Comparison of ENCODE assay signal across 16 cellular contexts in genomic region chr10:28169525-28169924, GRCh38.
DNase-seq lines count a peak whose midpoint lies in the region; ATAC-seq and TF ChIP-seq lines count a peak whose summit lies in the region.
"Had no signal": no experiment of that assay in that cellular context is flagged by ENCODE, and none has a peak within 500 bp of the region (broad histone marks: within the 10 kb centered on the region; RNA-seq: fewer than 3 reads in every experiment).

No MANE protein-coding gene starts in this region.

- no peak for TF ChIP-seq CTCF in endothelial cell (IDR thresholded peaks at IDR 0.05; ENCODE audit: unreplicated experiment)
- TF ChIP-seq CTCF in PC-3 (conservative IDR thresholded peaks at IDR 0.05; ENCODE audit: low read depth, low read length), result no peak

- peaks cover 4% of the 10 kb centered on the region for H3K4me1 Mint-ChIP-seq in endothelial cell (ENCODE audit: unreplicated experiment)
- H3K4me1 Mint-ChIP-seq in naive thymus-derived CD8-positive, alpha-beta T cell, result peaks cover 16 to 39% (median 22%) of the 10 kb centered on the region in 4 donors

- no peak overlapping the region for H3K27ac ChIP-seq in PC-3 (ENCODE audit: low read length)
- H3K27ac ChIP-seq: esophagus muscularis mucosa, neural progenitor cell, SK-N-MC, suprapubic skin had no signal

- no peaks in the 10 kb centered on the region for H3F3A ChIP-seq in PC-3 (ENCODE audit: low read length, unreplicated experiment)

- BruUV-seq in PC-3 (replicated peaks; lab: Mats Ljungman, UMichigan), result no TSS peak

- intact Hi-C loops in PC-3 (cut with micrococcal nuclease), result no loop called here

- POLR2A ChIA-PET in PC-3 (lab: Charles Lee; ENCODE audit: unreplicated experiment), result no interaction called here
- POLR2A ChIA-PET in naive thymus-derived CD8-positive, alpha-beta T cell (lab: Charles Lee), result no interaction called here

- no peak overlapping the region for H3K4me2 ChIP-seq in PC-3 (ENCODE audit: low read length)
- H3K4me2 ChIP-seq: neural progenitor cell had no signal

- H3K9me3 ChIP-seq in PC-3 (ENCODE audit: low read length), result no peaks in the 10 kb centered on the region
- H3K9me3 ChIP-seq: esophagus muscularis mucosa, suprapubic skin had no signal

- H3K9ac ChIP-seq in PC-3 (ENCODE audit: low read length), result no peak overlapping the region
- H3K9ac ChIP-seq: neural progenitor cell had no signal

- peak overlapping the region; percentile 49 for H3K27ac Mint-ChIP-seq in endothelial cell (ENCODE audit: unreplicated experiment)
- no peak overlapping the region for H3K27ac Mint-ChIP-seq in naive thymus-derived CD8-positive, alpha-beta T cell
- H3K27ac Mint-ChIP-seq: neural progenitor cell had no signal

- H3K4me3 ChIP-seq in PC-3 (ENCODE audit: low read length), result no peak overlapping the region
- H3K4me3 ChIP-seq: esophagus muscularis mucosa, neural progenitor cell, SK-N-MC, suprapubic skin had no signal

- H3K9me3 Mint-ChIP-seq in endothelial cell (ENCODE audit: unreplicated experiment), result no peaks in the 10 kb centered on the region
- H3K9me3 Mint-ChIP-seq in naive thymus-derived CD8-positive, alpha-beta T cell, result no peaks in the 10 kb centered on the region
- H3K9me3 Mint-ChIP-seq: neural progenitor cell had no signal

- H3K4me3 Mint-ChIP-seq in endothelial cell (ENCODE audit: unreplicated experiment), result no peak overlapping the region
- no peak overlapping the region for H3K4me3 Mint-ChIP-seq in naive thymus-derived CD8-positive, alpha-beta T cell
- H3K4me3 Mint-ChIP-seq: neural progenitor cell had no signal

- H3K27me3 Mint-ChIP-seq in endothelial cell (ENCODE audit: unreplicated experiment), result no peaks in the 10 kb centered on the region
- H3K27me3 Mint-ChIP-seq in naive thymus-derived CD8-positive, alpha-beta T cell, result no peaks in the 10 kb centered on the region

- H3K79me2 ChIP-seq in PC-3 (ENCODE audit: low read length), result no peaks in the 10 kb centered on the region

- H3K9me2 ChIP-seq in PC-3 (replicated peaks; ENCODE audit: low read length), result no peaks in the 10 kb centered on the region

- CTCF ChIA-PET in PC-3 (lab: Charles Lee), result no interaction called here

- no peaks in the 10 kb centered on the region for H3K4me1 ChIP-seq in PC-3 (ENCODE audit: insufficient read depth, low read length)
- H3K4me1 ChIP-seq: neural progenitor cell had no signal

- H3K27me3 ChIP-seq in PC-3 (ENCODE audit: low read length), result no peaks in the 10 kb centered on the region
- H3K27me3 ChIP-seq: esophagus muscularis mucosa, neural progenitor cell, suprapubic skin had no signal

- no peaks in the 10 kb centered on the region for H4K20me1 ChIP-seq in PC-3 (ENCODE audit: low read length)

- no peaks in the 10 kb centered on the region for H3K36me3 Mint-ChIP-seq in endothelial cell (ENCODE audit: low read depth, unreplicated experiment)
- H3K36me3 Mint-ChIP-seq in naive thymus-derived CD8-positive, alpha-beta T cell, result peaks cover 0 to 16% (median 3%) of the 10 kb centered on the region in 3 donors
- H3K36me3 Mint-ChIP-seq: neural progenitor cell had no signal

- no peak overlapping the region for H2AFZ ChIP-seq in PC-3 (ENCODE audit: low read length)
- H2AFZ ChIP-seq: neural progenitor cell had no signal

- DNase-seq in endothelial cell (ENCODE audit: low spot score) (no peak), NCI-H2227 (lab: John Stamatoyannopoulos, UW; ENCODE audit: unreplicated experiment) (no peak), PC-3 (no peak)
- DNase-seq in naive thymus-derived CD8-positive, alpha-beta T cell, result no peak
- DNase-seq: activated CD8-positive, alpha-beta memory T cell treated with anti-CD3 and anti-CD28 coated beads, Interleukin-2, amount 50 U/mL, for 4 hours; hypothalamus; Kasumi-1; NCI-H2029; NK-92 treated with Interleukin-12 subunit alpha and Interleukin-12 subunit beta, amount 100 ng/mL, for 24 hours had no signal

- no peaks in the 10 kb centered on the region for H3K36me3 ChIP-seq in PC-3 (ENCODE audit: low read depth, low read length)
- H3K36me3 ChIP-seq: esophagus muscularis mucosa, neural progenitor cell, suprapubic skin had no signal

- ATAC-seq in GM19043 (IDR thresholded peaks at IDR 0.05; ENCODE audit: low read depth, unreplicated experiment) (peak; percentile 90), GM21576 (IDR thresholded peaks at IDR 0.05; ENCODE audit: unreplicated experiment) (peak; percentile 76), HG03097 (IDR thresholded peaks at IDR 0.05; ENCODE audit: low FRiP score, unreplicated experiment) (peak; percentile 98), PC-3 (no peak)
- no peak for ATAC-seq in naive thymus-derived CD8-positive, alpha-beta T cell

Comparison
In these comparisons a context has a peak if more than half of its experiments do, and no peak if none do; other contexts are left out.
1. ATAC-seq: peak in GM19043 (single experiment), GM21576 (single experiment) and HG03097 (single experiment); none in PC-3 (single experiment) and naive thymus-derived CD8-positive, alpha-beta T cell (0 of 2).